Comparison of ENCODE assay signal across 9 cellular contexts in genomic region chr9:117555964-117556629, GRCh38.
DNase-seq lines count a peak whose midpoint lies in the region; ATAC-seq, FAIRE-seq and TF ChIP-seq lines count a peak whose summit lies in the region.
"Had no signal": no experiment of that assay in that cellular context is flagged by ENCODE, and none has a peak within 500 bp of the region (broad histone marks: within the 10 kb centered on the region; RNA-seq: fewer than 3 reads in every experiment).

No MANE protein-coding gene starts in this region.

- no peak overlapping the region for H3K4me3 Mint-ChIP-seq in activated T-cell treated with anti-CD3 and anti-CD28 coated beads, Interleukin-2, amount 50 U/mL, for 4 hours
- no peak overlapping the region for H3K4me3 Mint-ChIP-seq in WTC11
- H3K4me3 Mint-ChIP-seq: stimulated activated naive CD8-positive, alpha-beta T cell treated with anti-CD3 and anti-CD28 coated beads, Interleukin-15, Interleukin-2, amounts not matched to agents 100 ng/mL and 50 ng/mL, for 24 hours had no signal

- DNase-seq in activated T-cell treated with anti-CD3 and anti-CD28 coated beads for 1 hour (ENCODE audit: low read depth) (peak; percentile 9), H4 (ENCODE audit: low spot score) (peak; percentile 58), LNCaP clone FGC (ENCODE audit: low read depth) (peak; percentile 30), WTC11 (ENCODE audit: low spot score) (peak; percentile 83), heart left ventricle (peak in 2 of 5 donors; percentile 10 to 34), small intestine (peak; percentile 76), epidermal melanocyte (ENCODE audit: insufficient read length, low spot score) (no peak)
- no peak for DNase-seq in activated T-cell treated with anti-CD3 and anti-CD28 coated beads, Interleukin-2, amount 50 U/mL, for 4 hours

- no peak for ATAC-seq in activated T-cell treated with anti-CD3 and anti-CD28 coated beads, Interleukin-2, amount 50 U/mL, for 4 hours
- ATAC-seq in WTC11 (peak; percentile 99), heart left ventricle (peak in 1 of 4 donors; percentile 36)

- no peak for FAIRE-seq in small intestine (lab: Jason Lieb, UNC)

- H3K36me3 ChIP-seq in heart left ventricle (no peaks in the 10 kb centered on the region), small intestine (ENCODE audit: control insufficient read depth in 2 of 2, insufficient read depth in 2 of 2, low read length in 2 of 2) (no peaks in the 10 kb centered on the region)

- CTCF ChIA-PET in WTC11 (lab: Charles Lee), result interaction anchor here (0.5 to 1.3 kb wide), 10 partner anchors 9 to 403 kb away, joined by 3 to 22 read pairs (median 3); no protein-coding TSS in a partner anchor

- no peaks in the 10 kb centered on the region for H3K4me1 Mint-ChIP-seq in activated T-cell treated with anti-CD3 and anti-CD28 coated beads, Interleukin-2, amount 50 U/mL, for 4 hours (ENCODE audit: low read depth)
- peaks cover 6% of the 10 kb centered on the region for H3K4me1 Mint-ChIP-seq in WTC11

- no peak for TF ChIP-seq POLR2A in heart left ventricle (IDR thresholded peaks at IDR 0.05)

- no peaks in the 10 kb centered on the region for H3K36me3 Mint-ChIP-seq in activated T-cell treated with anti-CD3 and anti-CD28 coated beads, Interleukin-2, amount 50 U/mL, for 4 hours (ENCODE audit: insufficient read depth)
- H3K36me3 Mint-ChIP-seq in WTC11, result no peaks in the 10 kb centered on the region

- H3K27ac Mint-ChIP-seq in WTC11, result no peak overlapping the region
- H3K27ac Mint-ChIP-seq: stimulated activated naive CD8-positive, alpha-beta T cell treated with anti-CD3 and anti-CD28 coated beads, Interleukin-15, Interleukin-2, amounts not matched to agents 100 ng/mL and 50 ng/mL, for 24 hours had no signal

- 53 to 56% (median 55%) methylated on average over 5 of the region's 5 CpGs for WGBS in heart left ventricle, 4 donors
- WGBS in small intestine, 3 donors, result 32 to 48% (median 38%) methylated on average over 5 of the region's 5 CpGs

- POLR2A ChIA-PET in WTC11 (lab: Charles Lee), result interaction anchor here (0.6 kb wide), 1 partner anchor 34 kb away, joined by 3 read pairs; no protein-coding TSS in a partner anchor

- no peak overlapping the region for H3K4me3 ChIP-seq in LNCaP clone FGC (ENCODE audit: low read depth, low read length)
- H3K4me3 ChIP-seq in heart left ventricle, result no peak overlapping the region
- no peak overlapping the region for H3K4me3 ChIP-seq in small intestine (ENCODE audit: low read depth in 1 of 2, low read length in 2 of 2)

- no peak overlapping the region for H3K27ac ChIP-seq in heart left ventricle
- no peak overlapping the region for H3K27ac ChIP-seq in small intestine (ENCODE audit: low read depth in 1 of 2, low read length in 1 of 2)

- H3K27me3 Mint-ChIP-seq in activated T-cell treated with anti-CD3 and anti-CD28 coated beads, Interleukin-2, amount 50 U/mL, for 4 hours (ENCODE audit: low read depth), result peaks cover 3% of the 10 kb centered on the region
- H3K27me3 Mint-ChIP-seq in WTC11 (ENCODE audit: low read depth), result no peaks in the 10 kb centered on the region

- H3K9me3 Mint-ChIP-seq in activated T-cell treated with anti-CD3 and anti-CD28 coated beads, Interleukin-2, amount 50 U/mL, for 4 hours, result peaks cover 5% of the 10 kb centered on the region
- peaks cover 10% of the 10 kb centered on the region for H3K9me3 Mint-ChIP-seq in WTC11
- H3K9me3 Mint-ChIP-seq: stimulated activated naive CD8-positive, alpha-beta T cell treated with anti-CD3 and anti-CD28 coated beads, Interleukin-15, Interleukin-2, amounts not matched to agents 100 ng/mL and 50 ng/mL, for 24 hours had no signal

- intact Hi-C loops in heart left ventricle (cut with DNase I), result loop anchor here in 1 of 10 donors (5.0 kb wide), 1 partner anchor 69 kb away; no protein-coding TSS in a partner anchor

- H3K27me3 ChIP-seq in heart left ventricle (peaks cover 0 to 2% (median 0%) of the 10 kb centered on the region in 9 donors), small intestine (ENCODE audit: control insufficient read depth in 2 of 2, insufficient read depth in 2 of 2, low read length in 2 of 2) (no peaks in the 10 kb centered on the region)

- H3K4me1 ChIP-seq in heart left ventricle, result no peaks in the 10 kb centered on the region
- H3K4me1 ChIP-seq in small intestine (ENCODE audit: control insufficient read depth in 2 of 2, insufficient read depth in 1 of 2, low read depth in 1 of 2, low read length in 1 of 2), result no peaks in the 10 kb centered on the region

- H3K9me3 ChIP-seq in heart left ventricle (peaks cover 0 to 2% (median 0%) of the 10 kb centered on the region in 12 donors), small intestine (ENCODE audit: control insufficient read depth, low read depth) (no peaks in the 10 kb centered on the region)

- TF ChIP-seq CTCF in LNCaP clone FGC (IDR thresholded peaks at IDR 0.05; ENCODE audit: control insufficient read depth, extremely low read depth, insufficient read depth), result peak; percentile 72
- TF ChIP-seq CTCF in WTC11 (IDR thresholded peaks at IDR 0.05), result peak; percentile 72
- peak in 11 of 12 donors; percentile 17 to 58 (median 40) for TF ChIP-seq CTCF in heart left ventricle (IDR thresholded peaks at IDR 0.05)

TF ChIP-seq in WTC11, 78 proteins besides CTCF, POLR2A, EP300 and RAD21 (continues in another document):
- TF ChIP-seq, protein P1, sequence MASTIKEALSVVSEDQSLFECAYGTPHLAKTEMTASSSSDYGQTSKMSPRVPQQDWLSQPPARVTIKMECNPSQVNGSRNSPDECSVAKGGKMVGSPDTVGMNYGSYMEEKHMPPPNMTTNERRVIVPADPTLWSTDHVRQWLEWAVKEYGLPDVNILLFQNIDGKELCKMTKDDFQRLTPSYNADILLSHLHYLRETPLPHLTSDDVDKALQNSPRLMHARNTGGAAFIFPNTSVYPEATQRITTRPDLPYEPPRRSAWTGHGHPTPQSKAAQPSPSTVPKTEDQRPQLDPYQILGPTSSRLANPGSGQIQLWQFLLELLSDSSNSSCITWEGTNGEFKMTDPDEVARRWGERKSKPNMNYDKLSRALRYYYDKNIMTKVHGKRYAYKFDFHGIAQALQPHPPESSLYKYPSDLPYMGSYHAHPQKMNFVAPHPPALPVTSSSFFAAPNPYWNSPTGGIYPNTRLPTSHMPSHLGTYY (CRISPR knock-in tag; IDR thresholded peaks at IDR 0.05), result no peak
- TF ChIP-seq ZNF263 (CRISPR knock-in tag; IDR thresholded peaks at IDR 0.05; ENCODE audit: low read depth) (no peak), TEAD1 (CRISPR knock-in tag; IDR thresholded peaks at IDR 0.05) (no peak), STAT6 (CRISPR knock-in tag; conservative IDR thresholded peaks at IDR 0.05; ENCODE audit: low read depth) (no peak), NFE2L1 (CRISPR knock-in tag; IDR thresholded peaks at IDR 0.05) (no peak), ZNF138 (CRISPR knock-in tag; conservative IDR thresholded peaks at IDR 0.05) (no peak), ZBTB43 (CRISPR knock-in tag; IDR thresholded peaks at IDR 0.05) (no peak), NR2C2 (CRISPR knock-in tag; IDR thresholded peaks at IDR 0.05) (no peak), ZNF396 (CRISPR knock-in tag; IDR thresholded peaks at IDR 0.05; ENCODE audit: borderline replicate concordance) (no peak), JUN (CRISPR knock-in tag; IDR thresholded peaks at IDR 0.05) (no peak), USF1 (CRISPR knock-in tag; IDR thresholded peaks at IDR 0.05) (no peak)
- TF ChIP-seq, protein P2, sequence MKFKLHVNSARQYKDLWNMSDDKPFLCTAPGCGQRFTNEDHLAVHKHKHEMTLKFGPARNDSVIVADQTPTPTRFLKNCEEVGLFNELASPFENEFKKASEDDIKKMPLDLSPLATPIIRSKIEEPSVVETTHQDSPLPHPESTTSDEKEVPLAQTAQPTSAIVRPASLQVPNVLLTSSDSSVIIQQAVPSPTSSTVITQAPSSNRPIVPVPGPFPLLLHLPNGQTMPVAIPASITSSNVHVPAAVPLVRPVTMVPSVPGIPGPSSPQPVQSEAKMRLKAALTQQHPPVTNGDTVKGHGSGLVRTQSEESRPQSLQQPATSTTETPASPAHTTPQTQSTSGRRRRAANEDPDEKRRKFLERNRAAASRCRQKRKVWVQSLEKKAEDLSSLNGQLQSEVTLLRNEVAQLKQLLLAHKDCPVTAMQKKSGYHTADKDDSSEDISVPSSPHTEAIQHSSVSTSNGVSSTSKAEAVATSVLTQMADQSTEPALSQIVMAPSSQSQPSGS (CRISPR knock-in tag; IDR thresholded peaks at IDR 0.05; ENCODE audit: borderline replicate concordance, low read depth), result no peak

Comparison
In these comparisons a context has a peak if more than half of its experiments do, and no peak if none do; other contexts are left out.
1. DNase-seq: peak in activated T-cell treated with anti-CD3 and anti-CD28 coated beads for 1 hour (single experiment), H4 (single experiment), LNCaP clone FGC (single experiment), WTC11 (single experiment) and small intestine (single experiment); none in activated T-cell treated with anti-CD3 and anti-CD28 coated beads, Interleukin-2, amount 50 U/mL, for 4 hours (single experiment) and epidermal melanocyte (single experiment).
2. Peak in every context shown above with its lines, with median percentiles within 50 percentile points of each other: CTCF ChIP-seq.